Comparison of ENCODE assay signal across 8 cellular contexts in the genomic region with DNA sequence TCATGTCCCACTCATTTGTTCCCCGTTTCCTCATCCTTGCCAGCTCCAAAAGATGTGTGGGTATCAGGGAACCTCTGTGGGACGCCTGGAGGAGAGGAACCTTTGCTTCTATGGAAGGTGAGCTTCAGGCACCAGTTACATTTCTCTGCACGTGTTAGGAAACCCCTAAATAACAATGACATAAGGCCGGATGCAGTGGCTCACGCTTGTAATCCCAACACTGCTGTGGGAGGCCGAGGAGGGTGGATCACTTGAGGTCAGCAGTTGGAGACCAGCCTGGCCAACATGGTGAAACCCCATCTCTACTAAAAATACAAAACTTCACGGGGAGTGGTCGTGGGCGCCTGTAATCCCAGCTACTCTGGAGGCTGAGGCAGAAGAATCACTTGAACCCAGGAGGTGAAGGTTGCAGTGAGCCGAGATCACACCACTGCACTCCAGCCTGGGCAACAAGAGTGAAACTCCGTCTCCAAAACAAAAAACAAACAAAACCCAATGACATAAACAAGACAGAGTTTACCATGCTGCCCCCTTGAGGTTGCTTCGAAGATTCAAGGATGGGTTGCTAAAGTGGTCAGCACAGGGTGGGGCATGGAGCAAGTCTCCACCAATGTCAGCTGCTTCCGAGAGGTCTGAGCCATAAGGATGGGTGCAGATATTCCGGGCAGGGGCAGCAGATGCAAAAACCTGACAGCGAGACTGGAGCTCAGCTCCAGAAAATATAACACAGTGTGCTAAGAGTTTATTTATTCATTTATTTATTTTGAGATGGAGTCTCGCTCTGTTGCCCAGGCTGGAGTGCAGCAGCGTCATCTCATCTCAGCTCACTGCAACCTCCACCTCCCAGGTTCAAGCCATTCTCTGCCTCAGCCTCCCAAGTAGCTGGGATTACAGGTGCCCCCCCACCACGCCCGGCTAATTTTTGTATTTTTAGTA. TPM values are rescaled to one million over a fixed set of nuclear protein-coding genes. Genes with fewer than 3 reads are reported as not detected.
DNase-seq lines count a peak whose midpoint lies in the region; ATAC-seq and TF ChIP-seq lines count a peak whose summit lies in the region.
"Not testable (repeated sequence)": the region's sequence is repeated elsewhere in the genome, so short reads cannot be mapped to it uniquely, and the experiment has no call there.

No MANE protein-coding gene starts in this region.

- not testable (repeated sequence) for H3K36me3 Mint-ChIP-seq in type B pancreatic cell

- intact Hi-C loops in left cardiac atrium (cut with DNase I), result loop anchor here in 1 of 2 donors (10.0 kb wide), 1 partner anchor 768 kb away; no protein-coding TSS in a partner anchor

- not testable (repeated sequence) for H3K4me3 Mint-ChIP-seq in type B pancreatic cell

- H3K27me3 Mint-ChIP-seq in type B pancreatic cell, result not testable (repeated sequence)

- not testable (repeated sequence) for H3K9me2 ChIP-seq in DOHH2 (replicated peaks; ENCODE audit: control insufficient read depth, low read length); neural cell (ENCODE audit: insufficient read depth, low read length)

- H3K27me3 ChIP-seq in DOHH2 (ENCODE audit: control insufficient read depth, low read length); neural cell (ENCODE audit: insufficient read depth, low read depth, low read length): not testable (repeated sequence)

- peak overlapping the region; percentile 29 for H3K27ac Mint-ChIP-seq in type B pancreatic cell

- not testable (repeated sequence) for H2AFZ ChIP-seq in neural cell (ENCODE audit: low read depth, low read length)

- DNase-seq in HT-29 (ENCODE audit: low spot score) (peak; percentile 82), NCI-H748 (lab: John Stamatoyannopoulos, UW; ENCODE audit: unreplicated experiment) (peak; percentile 64), left cardiac atrium (peak; percentile 44)
- DNase-seq in central memory CD4-positive, alpha-beta T cell, result peak; percentile 47
- DNase-seq in type B pancreatic cell (ENCODE audit: extremely low spot score, unreplicated experiment), result not testable (repeated sequence)

- peak; percentile 79 to 87 for ATAC-seq in left cardiac atrium

- H3K9me3 ChIP-seq in DOHH2 (ENCODE audit: control insufficient read depth, insufficient read depth, low read length); neural cell (ENCODE audit: low read length): not testable (repeated sequence)

- H3K9ac ChIP-seq in neural cell (ENCODE audit: low read length), result not testable (repeated sequence)

- TF ChIP-seq CTCF in DOHH2 (IDR thresholded peaks at IDR 0.05; ENCODE audit: low read depth, low read length, poor library complexity, severe bottlenecking) (peak; percentile 75), WI38 (IDR thresholded peaks at IDR 0.05; ENCODE audit: low read depth, low read length) (peak; percentile 28; the same call in 1 of the 2 replicates), neural cell (IDR thresholded peaks at IDR 0.05; ENCODE audit: poor library complexity, severe bottlenecking) (peak; percentile 45), type B pancreatic cell (conservative IDR thresholded peaks at IDR 0.05) (peak; percentile 75)

- H3K79me2 ChIP-seq in DOHH2 (ENCODE audit: control insufficient read depth, low read length); neural cell (replicated peaks; ENCODE audit: insufficient read depth, low read length): not testable (repeated sequence)

- H3K9me3 Mint-ChIP-seq in type B pancreatic cell, result not testable (repeated sequence)

- H3K4me3 ChIP-seq in DOHH2 (ENCODE audit: low read length), result peak overlapping the region; percentile 25
- H3K4me3 ChIP-seq in WI38 (ENCODE audit: low read depth, low read length); neural cell (ENCODE audit: low read length): not testable (repeated sequence)

- H3K4me2 ChIP-seq in DOHH2 (ENCODE audit: low read length), result peak overlapping the region; percentile 61
- not testable (repeated sequence) for H3K4me2 ChIP-seq in neural cell (ENCODE audit: low read length)

- peaks cover 15% of the 10 kb centered on the region for H3K36me3 ChIP-seq in DOHH2 (ENCODE audit: control insufficient read depth, low read length)
- H3K36me3 ChIP-seq in neural cell (ENCODE audit: insufficient read depth, low read length), result not testable (repeated sequence)

- peak overlapping the region; percentile 48 for H3K27ac ChIP-seq in DOHH2 (ENCODE audit: low read depth, low read length)
- not testable (repeated sequence) for H3K27ac ChIP-seq in neural cell (ENCODE audit: low read length)

- H3F3A ChIP-seq in DOHH2 (ENCODE audit: control insufficient read depth, insufficient read depth); neural cell (ENCODE audit: insufficient read depth, low read length, poor library complexity, severe bottlenecking): not testable (repeated sequence)

- not testable (repeated sequence) for TF ChIP-seq RAD21 in neural cell (conservative IDR thresholded peaks at IDR 0.05)

- H3K4me1 Mint-ChIP-seq in type B pancreatic cell (ENCODE audit: unreplicated experiment), result not testable (repeated sequence)

- H4K20me1 ChIP-seq in DOHH2 (ENCODE audit: control insufficient read depth, insufficient read depth, low read depth, low read length); neural cell (ENCODE audit: insufficient read depth): not testable (repeated sequence)

- TF ChIP-seq EP300 in neural cell (conservative IDR thresholded peaks at IDR 0.05; ENCODE audit: poor library complexity, severe bottlenecking), result not testable (repeated sequence)

- H3K4me1 ChIP-seq in DOHH2 (ENCODE audit: control insufficient read depth, low read length), result peaks cover 24% of the 10 kb centered on the region

RNA-seq across cellular contexts. Expression of gene IL27RA, which starts 11.4 kb away (rescaled TPM):
- 0.10 TPM in 1 of 2 replicates, not detected in the other for total RNA-seq in HT-29 (2014; rRNA removed; shearing (Covaris generic))
- total RNA-seq in left cardiac atrium, result 1 to 10 TPM; 4.7 to 6.2 TPM
- polyA plus RNA-seq in neural cell, result 1.0 and 1.6 TPM in 2 replicates
- 0.97 and 1.3 TPM in 2 replicates for polyA minus RNA-seq in neural cell
- total RNA-seq in type B pancreatic cell (ENCODE audit: low replicate concordance), result 0.95 and 2.8 TPM in 2 replicates

RNA-seq across cellular contexts. Expression of gene RLN3, which starts 15.0 kb away (rescaled TPM):
- total RNA-seq in HT-29 (2014; rRNA removed; shearing (Covaris generic)), result not detected in 2 replicates
- total RNA-seq in left cardiac atrium (not detected), type B pancreatic cell (ENCODE audit: low replicate concordance) (not detected in 2 replicates)
- polyA plus RNA-seq in neural cell, result not detected in 2 replicates
- not detected in 2 replicates for polyA minus RNA-seq in neural cell

RNA-seq across cellular contexts. Expression of gene PALM3, which starts 18.9 kb away (rescaled TPM):
- 0.08 and 0.20 TPM in 2 replicates for total RNA-seq in HT-29 (2014; rRNA removed; shearing (Covaris generic))
- total RNA-seq in left cardiac atrium, result under 1 TPM; 0.50 to 0.88 TPM
- polyA plus RNA-seq in neural cell, result 0.33 TPM in 1 of 2 replicates, not detected in the other
- polyA minus RNA-seq in neural cell, result 0.46 and 0.49 TPM in 2 replicates
- total RNA-seq in type B pancreatic cell (ENCODE audit: low replicate concordance), result 0.83 and 8.1 TPM in 2 replicates

RNA-seq across cellular contexts. Expression of gene MISP3, which starts 29.6 kb away (rescaled TPM):
- total RNA-seq in HT-29 (2014; rRNA removed; shearing (Covaris generic)), result 0.37 and 0.74 TPM in 2 replicates
- total RNA-seq in left cardiac atrium, result 1 to 10 TPM; 4.6 to 5.7 TPM
- 3.7 and 8.2 TPM in 2 replicates for polyA plus RNA-seq in neural cell
- 2.2 and 2.4 TPM in 2 replicates for polyA minus RNA-seq in neural cell
- 3.1 and 3.6 TPM in 2 replicates for total RNA-seq in type B pancreatic cell (ENCODE audit: low replicate concordance)

RNA-seq across cellular contexts. Expression of gene RFX1, which starts 36.8 kb away (rescaled TPM):
- 6.0 and 6.2 TPM in 2 replicates for total RNA-seq in HT-29 (2014; rRNA removed; shearing (Covaris generic))
- total RNA-seq in left cardiac atrium, result 10 to 100 TPM; 11.0 to 12.3 TPM
- polyA plus RNA-seq in neural cell, result 2.2 and 3.0 TPM in 2 replicates
- polyA minus RNA-seq in neural cell, result 5.0 and 5.4 TPM in 2 replicates
- total RNA-seq in type B pancreatic cell (ENCODE audit: low replicate concordance), result 19.3 and 21.8 TPM in 2 replicates
